17 cellular contexts compared by ENCODE assay signal in genomic region chr3:173939319-173939718, GRCh38.
"Had no signal": no experiment of that assay in that cellular context is flagged by ENCODE, and none has a peak within 500 bp of the region (broad histone marks: within the 10 kb centered on the region; RNA-seq: fewer than 3 reads in every experiment).

No MANE protein-coding gene starts in this region.

- H3K4me1 Mint-ChIP-seq: activated naive CD8-positive, alpha-beta T cell treated with anti-CD3 and anti-CD28 coated beads, Interleukin-2, amount 50 U/mL, for 24 hours; natural killer cell; T-cell had no signal

- H3K36me3 Mint-ChIP-seq: natural killer cell, T-cell had no signal

- H3K27ac ChIP-seq: hepatocyte, left lung, prostate gland, right lobe of liver had no signal

- H3K27me3 Mint-ChIP-seq: activated naive CD8-positive, alpha-beta T cell treated with anti-CD3 and anti-CD28 coated beads, Interleukin-2, amount 50 U/mL, for 24 hours; dendritic cell treated with granulocyte-macrophage colony-stimulating factor and Interleukin-4, amounts not matched to agents 40 ng/mL and 50 ng/mL, for 4 days; T-cell had no signal

- H3K9me3 ChIP-seq: left lung, prostate gland, right lobe of liver had no signal

- H3K4me3 ChIP-seq: hepatocyte, left lung, prostate gland, right lobe of liver, smooth muscle cell had no signal

- H3K4me1 ChIP-seq: left lung, prostate gland, right lobe of liver had no signal

- H3K4me3 Mint-ChIP-seq: activated naive CD4-positive, alpha-beta T cell treated with anti-CD3 and anti-CD28 coated beads for 36 hours; activated naive CD8-positive, alpha-beta T cell treated with anti-CD3 and anti-CD28 coated beads, Interleukin-2, amount 50 U/mL, for 24 hours; dendritic cell treated with granulocyte-macrophage colony-stimulating factor and Interleukin-4, amounts not matched to agents 40 ng/mL and 50 ng/mL, for 4 days; natural killer cell; T-cell had no signal

- H3K36me3 ChIP-seq: left lung, prostate gland, right lobe of liver had no signal

- FAIRE-seq: bronchial epithelial cell, keratinocyte had no signal

- DNase-seq: activated CD4-positive, alpha-beta T cell treated with anti-CD3 and anti-CD28 coated beads, Interleukin-2, amount 50 U/mL, for 1 hour; activated naive CD4-positive, alpha-beta T cell treated with anti-CD3 and anti-CD28 coated beads for 36 hours; activated naive CD8-positive, alpha-beta T cell treated with anti-CD3 and anti-CD28 coated beads, Interleukin-2, amount 50 U/mL, for 24 hours; aorta; left lung; natural killer cell; right lobe of liver; stimulated activated naive CD8-positive, alpha-beta T cell treated with anti-CD3 and anti-CD28 coated beads, Interleukin-15, Interleukin-2, amounts not matched to agents 100 U/mL and 50 U/mL, for 24 hours; T-cell; T-helper 9 cell; trophoblast cell had no signal

- H3K9me3 Mint-ChIP-seq: activated naive CD8-positive, alpha-beta T cell treated with anti-CD3 and anti-CD28 coated beads, Interleukin-2, amount 50 U/mL, for 24 hours; dendritic cell treated with granulocyte-macrophage colony-stimulating factor and Interleukin-4, amounts not matched to agents 40 ng/mL and 50 ng/mL, for 4 days had no signal

- H3K27ac Mint-ChIP-seq: activated naive CD4-positive, alpha-beta T cell treated with anti-CD3 and anti-CD28 coated beads for 36 hours; activated naive CD8-positive, alpha-beta T cell treated with anti-CD3 and anti-CD28 coated beads, Interleukin-2, amount 50 U/mL, for 24 hours; dendritic cell treated with granulocyte-macrophage colony-stimulating factor and Interleukin-4, amounts not matched to agents 40 ng/mL and 50 ng/mL, for 4 days; natural killer cell; T-cell had no signal

- H3K27me3 ChIP-seq: hepatocyte, left lung, right lobe of liver had no signal
